In the genomic region with DNA sequence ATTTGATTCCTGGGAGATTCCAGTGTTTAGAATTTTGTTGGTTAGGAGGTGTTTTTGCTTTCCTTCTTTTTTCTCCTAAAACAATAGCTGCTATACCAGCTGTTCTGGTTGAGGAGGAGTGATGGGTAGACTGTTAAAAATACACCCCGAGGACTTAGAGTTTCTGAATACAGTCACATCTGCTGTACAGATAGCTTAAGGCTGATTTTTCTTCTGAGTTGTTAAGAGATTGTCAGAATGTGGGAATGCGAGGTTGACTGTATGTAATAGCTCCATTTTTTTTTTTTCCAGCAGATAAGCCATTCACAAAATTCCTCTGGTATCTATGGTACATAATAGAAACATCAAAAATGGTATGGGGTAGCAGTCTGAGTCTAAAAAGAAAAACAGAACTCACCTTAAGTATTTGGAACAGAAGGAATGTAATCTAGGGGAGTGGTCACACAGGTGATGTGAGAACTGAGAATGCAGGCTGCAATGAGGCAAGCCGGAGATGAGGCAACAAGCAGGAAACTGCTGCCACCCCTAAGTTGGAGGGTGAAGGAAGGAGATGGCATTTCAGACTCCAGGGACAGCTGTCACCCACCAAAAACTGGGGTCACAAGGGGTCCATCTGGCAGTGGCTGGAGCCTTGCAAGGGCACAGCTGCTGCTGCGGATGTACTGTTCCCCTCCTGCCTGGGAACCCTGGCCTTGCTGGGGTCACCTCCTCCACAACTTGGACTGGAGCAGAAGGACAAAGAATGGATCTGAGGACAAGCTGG, we compare ENCODE assay signal across 11 cellular contexts. TPM values are rescaled to one million over a fixed set of nuclear protein-coding genes. Genes with fewer than 3 reads are reported as not detected.
DNase-seq lines count a peak whose midpoint lies in the region; ATAC-seq, FAIRE-seq and TF ChIP-seq lines count a peak whose summit lies in the region.
"Had no signal": no experiment of that assay in that cellular context is flagged by ENCODE, and none has a peak within 500 bp of the region (broad histone marks: within the 10 kb centered on the region; RNA-seq: fewer than 3 reads in every experiment).

No MANE protein-coding gene starts in this region.

- POLR2A ChIA-PET in IMR-90 (lab: Charles Lee; ENCODE audit: unreplicated experiment): interaction anchor here (0.6 kb wide), 2 partner anchors 20 to 1260 kb away, joined by 3 to 4 read pairs; no protein-coding TSS in a partner anchor

- no peak overlapping the region for H2BK20ac ChIP-seq in IMR-90 (ENCODE audit: low read depth, low read length)

- no peak overlapping the region for H2AK9ac ChIP-seq in IMR-90 (replicated peaks; ENCODE audit: low read depth, low read length, poor library complexity)

- H3F3A ChIP-seq in DOHH2 (ENCODE audit: control insufficient read depth, insufficient read depth): peaks cover 5% of the 10 kb centered on the region; the same call in 1 of the 2 replicates

- no peak for TF ChIP-seq POLR2A in IMR-90 (IDR thresholded peaks at IDR 0.05; ENCODE audit: low read depth, low read length)

- H3K4me2 ChIP-seq in DOHH2 (ENCODE audit: low read length) (peak overlapping the region; percentile 75), IMR-90 (ENCODE audit: low read depth, low read length) (no peak overlapping the region), astrocyte (ENCODE audit: low read length) (peak overlapping the region; percentile 97)

- no peak overlapping the region for H4K5ac ChIP-seq in IMR-90 (ENCODE audit: low read depth, low read length)

- H3K79me2 ChIP-seq in DOHH2 (ENCODE audit: control insufficient read depth, low read length): peaks cover 70% of the 10 kb centered on the region
- peaks cover 65% of the 10 kb centered on the region for H3K79me2 ChIP-seq in astrocyte (ENCODE audit: insufficient read depth, low read length)

- no peak overlapping the region for H2BK5ac ChIP-seq in IMR-90 (ENCODE audit: low read depth, low read length, poor library complexity, severe bottlenecking)

- no peak overlapping the region for H4K91ac ChIP-seq in IMR-90 (ENCODE audit: insufficient read depth, low read depth, low read length)

- peaks cover 16% of the 10 kb centered on the region for H3K4me1 Mint-ChIP-seq in astrocyte (ENCODE audit: low read depth, unreplicated experiment)
- H3K4me1 Mint-ChIP-seq in neural crest cell: peaks cover 41% of the 10 kb centered on the region

- H2BK15ac ChIP-seq in IMR-90 (ENCODE audit: low read depth, low read length): no peak overlapping the region

- no peak overlapping the region for H2BK120ac ChIP-seq in IMR-90 (ENCODE audit: low read depth, low read length)

- H3K27me3 ChIP-seq in DOHH2 (ENCODE audit: control insufficient read depth, low read length) (peaks cover 7% of the 10 kb centered on the region; the same call in 1 of the 2 replicates), IMR-90 (ENCODE audit: control insufficient read depth, insufficient read depth, low read length) (no peaks in the 10 kb centered on the region), astrocyte (ENCODE audit: insufficient read depth, low read length) (no peaks in the 10 kb centered on the region)
- H3K27me3 ChIP-seq: adrenal gland had no signal

- no peak overlapping the region for H3K56ac ChIP-seq in IMR-90 (ENCODE audit: extremely low read depth, insufficient read depth, low read length)

- dilution Hi-C loops in IMR-90 (cut with HindIII; ENCODE audit: low sequenced_read_pairs, unreplicated experiment): no loop called here

- H3K9me1 ChIP-seq in IMR-90 (ENCODE audit: insufficient read depth, low read length): peaks cover 7% of the 10 kb centered on the region

- peak overlapping the region; percentile 72 for H3K23ac ChIP-seq in IMR-90 (ENCODE audit: low read depth, low read length)

- H3K9me3 Mint-ChIP-seq in astrocyte (ENCODE audit: unreplicated experiment) (peaks cover 3% of the 10 kb centered on the region), neural crest cell (no peaks in the 10 kb centered on the region)

- no peak for TF ChIP-seq RAD21 in IMR-90 (IDR thresholded peaks at IDR 0.05; ENCODE audit: low read length)

- H3K4me1 ChIP-seq in DOHH2 (ENCODE audit: control insufficient read depth, low read length) (peaks cover 84% of the 10 kb centered on the region), IMR-90 (ENCODE audit: control insufficient read depth, insufficient read depth, low read length) (peaks cover 7% of the 10 kb centered on the region), astrocyte (ENCODE audit: insufficient read depth, low read length) (peaks cover 16% of the 10 kb centered on the region)

- H3K4ac ChIP-seq in IMR-90 (ENCODE audit: low read depth, low read length): no peak overlapping the region

- H2AK5ac ChIP-seq in IMR-90 (ENCODE audit: low read depth, low read length): no peak overlapping the region

- intact Hi-C loops in IMR-90 (cut with micrococcal nuclease): no loop called here

- no peaks in the 10 kb centered on the region for H3K9me3 ChIP-seq in DOHH2 (ENCODE audit: control insufficient read depth, insufficient read depth, low read length)
- no peaks in the 10 kb centered on the region for H3K9me3 ChIP-seq in IMR-90 (ENCODE audit: control insufficient read depth, insufficient read depth, low read length)
- no peaks in the 10 kb centered on the region for H3K9me3 ChIP-seq in astrocyte (ENCODE audit: insufficient read depth, low read depth, low read length)
- H3K9me3 ChIP-seq: adrenal gland, mucosa of descending colon had no signal

- H4K20me1 ChIP-seq in DOHH2 (ENCODE audit: control insufficient read depth, insufficient read depth, low read depth, low read length) (peaks cover 12% of the 10 kb centered on the region; the same call in 1 of the 2 replicates), IMR-90 (ENCODE audit: insufficient read depth, low read length) (peaks cover 14% of the 10 kb centered on the region), astrocyte (ENCODE audit: insufficient read depth, low read length) (peaks cover 49% of the 10 kb centered on the region)

- in situ Hi-C loops in IMR-90 (cut with MboI; ENCODE audit: low sequenced_read_pairs): no loop called here

- no peak overlapping the region for H3K4me3 Mint-ChIP-seq in astrocyte (ENCODE audit: unreplicated experiment)
- peak overlapping the region; percentile 93 for H3K4me3 Mint-ChIP-seq in neural crest cell

- H3K18ac ChIP-seq in IMR-90 (ENCODE audit: low read depth, low read length): no peak overlapping the region

- H3K36me3 ChIP-seq in DOHH2 (ENCODE audit: control insufficient read depth, low read length): peaks cover 42% of the 10 kb centered on the region
- H3K36me3 ChIP-seq in IMR-90 (ENCODE audit: control insufficient read depth, insufficient read depth, low read length): no peaks in the 10 kb centered on the region
- no peaks in the 10 kb centered on the region for H3K36me3 ChIP-seq in astrocyte (ENCODE audit: insufficient read depth, low read length)
- H3K36me3 ChIP-seq: adrenal gland had no signal

- H3K27me3 Mint-ChIP-seq in astrocyte (ENCODE audit: low read depth, unreplicated experiment) (no peaks in the 10 kb centered on the region), neural crest cell (ENCODE audit: low read depth) (peaks cover 4% of the 10 kb centered on the region)

- H3K9ac ChIP-seq in IMR-90 (ENCODE audit: low read depth, low read length): no peak overlapping the region
- no peak overlapping the region for H3K9ac ChIP-seq in astrocyte (ENCODE audit: low read length)

- H3K36me3 Mint-ChIP-seq in astrocyte (ENCODE audit: low read depth, unreplicated experiment) (peaks cover 5% of the 10 kb centered on the region), neural crest cell (ENCODE audit: low read depth) (peaks cover 7% of the 10 kb centered on the region)

- peak overlapping the region; percentile 96 for H3K4me3 ChIP-seq in DOHH2 (ENCODE audit: low read length)
- H3K4me3 ChIP-seq in IMR-90 (ENCODE audit: insufficient read depth, low read depth, low read length): no peak overlapping the region
- no peak overlapping the region for H3K4me3 ChIP-seq in astrocyte (ENCODE audit: insufficient read depth, low read depth, low read length)
- H3K4me3 ChIP-seq: adrenal gland, mucosa of descending colon had no signal

- H4K8ac ChIP-seq in IMR-90 (ENCODE audit: low read depth in 2 of 2, low read length in 2 of 2): no peak overlapping the region

- H3K27ac Mint-ChIP-seq in astrocyte (ENCODE audit: unreplicated experiment) (no peak overlapping the region), neural crest cell (ENCODE audit: unreplicated experiment) (no peak overlapping the region)

- H2AFZ ChIP-seq in IMR-90 (replicated peaks; ENCODE audit: low read length, poor library complexity) (peak overlapping the region; percentile 24), astrocyte (ENCODE audit: low read depth, low read length) (no peak overlapping the region)

- CTCF ChIA-PET in IMR-90 (lab: Yijun Ruan, JAX): interaction anchor here (0.6 to 1.2 kb wide), 3 partner anchors 51 to 355 kb away, joined by 3 to 5 read pairs (median 3); no protein-coding TSS in a partner anchor

- H3K14ac ChIP-seq in IMR-90 (replicated peaks; ENCODE audit: low read depth, low read length): no peak overlapping the region

- peaks cover 29 to 44% of the 10 kb centered on the region in 2 experiments for H3K79me1 ChIP-seq in IMR-90 (ENCODE audit: low read depth in 1 of 2, low read length in 2 of 2)

- FAIRE-seq in astrocyte (lab: Jason Lieb, UNC): no peak

- no TSS peak for BruUV-seq in IMR-90 (replicated peaks; lab: Mats Ljungman, UMichigan)

- WGBS in IMR-90 (ENCODE audit: extremely low coverage in 2 of 2, insufficient read length in 1 of 2), 2 experiments: 100% methylated on average over 2 of the region's 4 CpGs; no CpG with 5 or more reads in 1 of the 2 experiments

- TF ChIP-seq CTCF in DOHH2 (IDR thresholded peaks at IDR 0.05; ENCODE audit: low read depth, low read length, poor library complexity, severe bottlenecking) (no peak), IMR-90 (conservative IDR thresholded peaks at IDR 0.05; ENCODE audit: low read depth, low read length) (no peak), astrocyte (IDR thresholded peaks at IDR 0.05; ENCODE audit: insufficient read depth, low read depth, low read length) (no peak), neural crest cell (conservative IDR thresholded peaks at IDR 0.05) (no peak)

- peak overlapping the region; percentile 56 for H3K27ac ChIP-seq in DOHH2 (ENCODE audit: low read depth, low read length)
- no peak overlapping the region for H3K27ac ChIP-seq in IMR-90 (ENCODE audit: insufficient read depth, low read length)
- H3K27ac ChIP-seq in astrocyte (ENCODE audit: low read depth, low read length): no peak overlapping the region
- H3K27ac ChIP-seq: adrenal gland had no signal

- no peak for ATAC-seq in IMR-90 (ENCODE audit: low read depth)
- no peak for ATAC-seq in HG03139 (IDR thresholded peaks at IDR 0.05; ENCODE audit: unreplicated experiment)
- no peak for ATAC-seq in HG02610 (IDR thresholded peaks at IDR 0.05; ENCODE audit: unreplicated experiment)
- ATAC-seq: mucosa of descending colon had no signal

- no peaks in the 10 kb centered on the region for H3K9me2 ChIP-seq in DOHH2 (replicated peaks; ENCODE audit: control insufficient read depth, low read length)

- peak; percentile 27 for DNase-seq in IMR-90
- no peak for DNase-seq in astrocyte (ENCODE audit: low read depth)
- no peak for DNase-seq in neural crest cell (ENCODE audit: low read depth, low spot score)
- DNase-seq in NCI-H345 (lab: John Stamatoyannopoulos, UW): no peak
- no peak for DNase-seq in NCI-H2171 treated with DMSO at 0.1 percent for 48 hours (lab: John Stamatoyannopoulos, UW)
- DNase-seq: mucosa of descending colon had no signal

RNA-seq across cellular contexts. Expression of a gene that starts 2.4 kb away (rescaled TPM):
- total RNA-seq in IMR-90 (2012; rRNA removed): 5.8 and 6.5 TPM in 2 replicates
- polyA plus RNA-seq in IMR-90 (2012; rRNA removed): 8.5 and 10.1 TPM in 2 replicates
- 7.0 and 7.4 TPM in 2 replicates for polyA plus RNA-seq in IMR-90 (2012; cell fraction: cytosol; rRNA removed)
- 41.1 and 42.5 TPM in 2 replicates for polyA plus RNA-seq in IMR-90 (2012; cell fraction: nucleus; rRNA removed; ENCODE audit: low replicate concordance)
- 17.7 and 18.1 TPM in 2 replicates for total RNA-seq in astrocyte
- 48.7 and 58.6 TPM in 2 replicates for total RNA-seq in neural crest cell

RNA-seq across cellular contexts. Expression of a gene that starts 49.1 kb away (rescaled TPM):
- total RNA-seq in IMR-90 (2012; rRNA removed) (not detected in 2 replicates), astrocyte (not detected in 2 replicates), neural crest cell (not detected in 2 replicates)
- polyA plus RNA-seq in IMR-90 (2012; rRNA removed): not detected in 2 replicates
- not detected in 2 replicates for polyA plus RNA-seq in IMR-90 (2012; cell fraction: cytosol; rRNA removed)
- not detected in 2 replicates for polyA plus RNA-seq in IMR-90 (2012; cell fraction: nucleus; rRNA removed; ENCODE audit: low replicate concordance)
- total RNA-seq: adrenal gland, fibroblast of lung had no signal
- polyA plus RNA-seq: fibroblast of lung had no signal
